In the genomic region with DNA sequence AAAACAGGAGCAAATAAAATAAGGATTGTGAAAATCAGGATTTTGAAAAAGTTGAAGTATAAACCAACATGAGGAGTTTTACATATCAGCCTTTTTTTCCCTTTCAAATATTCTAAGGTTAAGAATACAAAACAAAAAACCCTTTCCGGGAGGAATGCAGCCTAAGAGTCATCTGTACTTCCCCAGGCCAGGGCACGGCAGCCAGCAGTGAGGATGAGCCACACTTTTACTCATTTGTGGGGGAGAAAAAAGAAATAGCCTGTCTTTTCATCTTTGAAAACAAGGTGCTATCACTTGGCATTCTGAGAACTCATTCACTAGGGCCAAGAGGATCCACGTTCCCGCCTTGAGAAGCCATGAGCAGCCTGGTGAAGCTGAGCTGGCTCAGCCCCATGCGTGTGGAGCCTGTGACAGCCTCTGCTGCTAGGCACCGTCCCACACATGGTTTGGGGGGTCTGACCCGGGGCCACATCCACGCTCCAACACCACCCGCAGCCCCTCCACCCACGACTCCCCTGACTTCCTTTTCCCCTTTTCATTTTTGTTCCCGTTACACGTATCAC, we compare ENCODE assay signal across 23 cellular contexts. TPM values are rescaled to one million over a fixed set of nuclear protein-coding genes. Genes with fewer than 3 reads are reported as not detected.
A peak's percentile ranks its signal among the peaks of the same experiment; 100 is the strongest.
DNase-seq lines count a peak whose midpoint lies in the region; ATAC-seq and TF ChIP-seq lines count a peak whose summit lies in the region.
"Had no signal": no experiment of that assay in that cellular context is flagged by ENCODE, and none has a peak within 500 bp of the region (broad histone marks: within the 10 kb centered on the region; RNA-seq: fewer than 3 reads in every experiment).

No MANE protein-coding gene starts in this region.

- no peak overlapping the region for H2BK15ac ChIP-seq in mesendoderm (replicated peaks; ENCODE audit: low read depth)

- no peak overlapping the region for H2BK5ac ChIP-seq in mesendoderm (ENCODE audit: low read length)

- H3K36me3 ChIP-seq in smooth muscle cell (ENCODE audit: low read depth): no peaks in the 10 kb centered on the region
- no peaks in the 10 kb centered on the region for H3K36me3 ChIP-seq in mesendoderm (ENCODE audit: control insufficient read depth, insufficient read depth, low read length)
- H3K36me3 ChIP-seq in neural progenitor cell: no peaks in the 10 kb centered on the region

- no peak overlapping the region for H2BK120ac ChIP-seq in mesendoderm (ENCODE audit: low read depth, low read length)

- no peak for DNase-seq in activated T-cell treated with anti-CD3 and anti-CD28 coated beads, Interleukin-2, amount 50 U/mL, for 72 hours
- no peak for DNase-seq in activated T-cell treated with anti-CD3 and anti-CD28 coated beads, Interleukin-2, amount 50 U/mL, for 1 hour
- DNase-seq in RWPE1 (ENCODE audit: low spot score) (peak; percentile 25), fibroblast of mammary gland (ENCODE audit: low read depth) (peak; percentile 33), smooth muscle cell (lab: John Stamatoyannopoulos, UW; ENCODE audit: unreplicated experiment) (no peak), mesendoderm (no peak), neural progenitor cell (ENCODE audit: low spot score) (no peak)
- no peak for DNase-seq in activated CD4-positive, CD25-positive, alpha-beta regulatory T cell treated with anti-CD3 and anti-CD28 coated beads, Interleukin-2, amount 50 U/mL, for 72 hours
- DNase-seq: ACHN; activated CD4-positive, alpha-beta T cell treated with anti-CD3 and anti-CD28 coated beads for 4 hours; Caco-2; effector memory CD4-positive, alpha-beta T cell; HCEC 1CT; Karpas-422; mucosa of descending colon; NCI-H187 treated with DMSO at 0.1 percent for 48 hours; NCI-H69; spleen; stimulated activated naive CD8-positive, alpha-beta T cell treated with anti-CD3 and anti-CD28 coated beads, Interleukin-15, amount 100 ng/mL, for 72 hours; T-helper 2 cell had no signal

- H3K79me1 ChIP-seq in mesendoderm (ENCODE audit: low read length): no peaks in the 10 kb centered on the region

- H3K4me1 ChIP-seq in smooth muscle cell (ENCODE audit: low read depth) (peaks cover 4% of the 10 kb centered on the region), mesendoderm (ENCODE audit: control insufficient read depth, low read depth, low read length) (peaks cover 9% of the 10 kb centered on the region), neural progenitor cell (no peaks in the 10 kb centered on the region)
- H3K4me1 ChIP-seq: spleen had no signal

- POLR2A ChIA-PET in RWPE1 (lab: Yijun Ruan, JAX; ENCODE audit: low non-redundant PET): no interaction called here

- H4K20me1 ChIP-seq in smooth muscle cell (ENCODE audit: low read depth) (no peaks in the 10 kb centered on the region), neural progenitor cell (ENCODE audit: low read depth) (no peaks in the 10 kb centered on the region)

- H3K4me3 ChIP-seq in fibroblast of mammary gland (ENCODE audit: control insufficient read depth, low read depth, low read length) (no peak overlapping the region), smooth muscle cell (no peak overlapping the region), mesendoderm (ENCODE audit: low read length) (no peak overlapping the region), neural progenitor cell (no peak overlapping the region)
- H3K4me3 ChIP-seq: mucosa of descending colon, spleen had no signal

- H3K56ac ChIP-seq in mesendoderm (ENCODE audit: low read length): no peak overlapping the region

- no peaks in the 10 kb centered on the region for H3K9me3 Mint-ChIP-seq in activated T-cell treated with anti-CD3 and anti-CD28 coated beads, Interleukin-2, amount 50 U/mL, for 72 hours
- H3K9me3 Mint-ChIP-seq in neural progenitor cell: no peaks in the 10 kb centered on the region
- H3K9me3 Mint-ChIP-seq: activated T-helper 2 cell treated with anti-CD3 and anti-CD28 coated beads, Interferon-gamma antibody, Interleukin-2, Interleukin-4, amounts not matched to agents 10 μg/mL and 5 μg/mL and 100 μg/mL, durations not matched to agents 14 hours and 24 hours and 36 hours; brain; stimulated activated naive CD8-positive, alpha-beta T cell treated with anti-CD3 and anti-CD28 coated beads, Interleukin-15, amount 100 ng/mL, for 72 hours had no signal

- no peak overlapping the region for H3K18ac ChIP-seq in mesendoderm (ENCODE audit: low read length)

- no peak overlapping the region for H4K5ac ChIP-seq in mesendoderm (ENCODE audit: low read length)

- no peak overlapping the region for H4K8ac ChIP-seq in mesendoderm (ENCODE audit: low read depth, low read length)

- no peak overlapping the region for H3K9ac ChIP-seq in smooth muscle cell (ENCODE audit: low read depth)
- no peak overlapping the region for H3K9ac ChIP-seq in mesendoderm (ENCODE audit: low read length)
- no peak overlapping the region for H3K9ac ChIP-seq in neural progenitor cell

- H3K27ac Mint-ChIP-seq in activated T-cell treated with anti-CD3 and anti-CD28 coated beads, Interleukin-2, amount 50 U/mL, for 72 hours: peak overlapping the region; percentile 18
- H3K27ac Mint-ChIP-seq in neural progenitor cell: no peak overlapping the region
- H3K27ac Mint-ChIP-seq: activated T-helper 2 cell treated with anti-CD3 and anti-CD28 coated beads, Interferon-gamma antibody, Interleukin-2, Interleukin-4, amounts not matched to agents 10 μg/mL and 5 μg/mL and 100 μg/mL, durations not matched to agents 14 hours and 24 hours and 36 hours; brain had no signal

- H3K4me3 Mint-ChIP-seq in activated T-cell treated with anti-CD3 and anti-CD28 coated beads, Interleukin-2, amount 50 U/mL, for 72 hours: no peak overlapping the region
- H3K4me3 Mint-ChIP-seq in neural progenitor cell: no peak overlapping the region
- H3K4me3 Mint-ChIP-seq: brain; stimulated activated naive CD8-positive, alpha-beta T cell treated with anti-CD3 and anti-CD28 coated beads, Interleukin-15, amount 100 ng/mL, for 72 hours had no signal

- H3K36me3 Mint-ChIP-seq in activated T-cell treated with anti-CD3 and anti-CD28 coated beads, Interleukin-2, amount 50 U/mL, for 72 hours (ENCODE audit: insufficient read depth in 2 of 2): no peaks in the 10 kb centered on the region
- no peaks in the 10 kb centered on the region for H3K36me3 Mint-ChIP-seq in neural progenitor cell
- H3K36me3 Mint-ChIP-seq: brain had no signal

- peak overlapping the region; percentile 23 for H3K4me2 ChIP-seq in smooth muscle cell
- no peak overlapping the region for H3K4me2 ChIP-seq in mesendoderm (ENCODE audit: low read length)
- no peak overlapping the region for H3K4me2 ChIP-seq in neural progenitor cell

- H3K4ac ChIP-seq in mesendoderm (ENCODE audit: low read depth, low read length): no peak overlapping the region

- no peak overlapping the region for H2AK5ac ChIP-seq in mesendoderm (ENCODE audit: low read length)

- H3K23ac ChIP-seq in mesendoderm (ENCODE audit: low read length): no peak overlapping the region

- H3K27me3 ChIP-seq in smooth muscle cell (ENCODE audit: low read depth) (no peaks in the 10 kb centered on the region), mesendoderm (ENCODE audit: insufficient read depth, low read length, poor library complexity) (no peaks in the 10 kb centered on the region), neural progenitor cell (no peaks in the 10 kb centered on the region)
- H3K27me3 ChIP-seq: spleen had no signal

- H3K4me1 Mint-ChIP-seq in activated T-cell treated with anti-CD3 and anti-CD28 coated beads, Interleukin-2, amount 50 U/mL, for 72 hours (ENCODE audit: low read depth): peaks cover 10% of the 10 kb centered on the region
- peaks cover 10% of the 10 kb centered on the region for H3K4me1 Mint-ChIP-seq in neural progenitor cell
- H3K4me1 Mint-ChIP-seq: stimulated activated naive CD8-positive, alpha-beta T cell treated with anti-CD3 and anti-CD28 coated beads, Interleukin-15, amount 100 ng/mL, for 72 hours had no signal

- H2AFZ ChIP-seq in smooth muscle cell (ENCODE audit: low read depth) (no peak overlapping the region), neural progenitor cell (replicated peaks) (no peak overlapping the region)

- CTCF ChIA-PET in RWPE1 (lab: Yijun Ruan, JAX): interaction anchor here (1.3 kb wide), 1 partner anchor 323 kb away, joined by 4 read pairs; no protein-coding TSS in a partner anchor

- ATAC-seq in activated T-cell treated with anti-CD3 and anti-CD28 coated beads, Interleukin-2, amount 50 U/mL, for 72 hours (replicated peaks in 1 of 2): peak in 1 of 2 donors; percentile 13
- ATAC-seq: mucosa of descending colon; stimulated activated naive CD8-positive, alpha-beta T cell treated with anti-CD3 and anti-CD28 coated beads, Interleukin-15, amount 100 ng/mL, for 72 hours had no signal

- TF ChIP-seq CTCF in RWPE1 (conservative IDR thresholded peaks at IDR 0.05; ENCODE audit: low read depth) (no peak), fibroblast of mammary gland (conservative IDR thresholded peaks at IDR 0.05; ENCODE audit: control insufficient read depth, insufficient read depth, low read depth, low read length) (no peak), smooth muscle cell (IDR thresholded peaks at IDR 0.05; ENCODE audit: borderline replicate concordance, insufficient read depth, poor library complexity, severe bottlenecking) (no peak), neural progenitor cell (IDR thresholded peaks at IDR 0.05) (no peak)

- H3K9me3 ChIP-seq in smooth muscle cell (replicated peaks; ENCODE audit: low read depth): no peaks in the 10 kb centered on the region
- no peaks in the 10 kb centered on the region for H3K9me3 ChIP-seq in neural progenitor cell (ENCODE audit: low read depth)
- H3K9me3 ChIP-seq: Caco-2, mucosa of descending colon, spleen had no signal

- no peak overlapping the region for H3K27ac ChIP-seq in RWPE1
- peak overlapping the region; percentile 55 for H3K27ac ChIP-seq in smooth muscle cell (ENCODE audit: low read depth)
- no peak overlapping the region for H3K27ac ChIP-seq in mesendoderm (ENCODE audit: low read depth, low read length)
- H3K27ac ChIP-seq in neural progenitor cell: no peak overlapping the region
- H3K27ac ChIP-seq: spleen had no signal

- no peaks in the 10 kb centered on the region for H3F3A ChIP-seq in smooth muscle cell (ENCODE audit: low read depth)
- H3F3A ChIP-seq in neural progenitor cell (ENCODE audit: low read depth): no peaks in the 10 kb centered on the region

- H3K79me2 ChIP-seq in smooth muscle cell (ENCODE audit: low read depth): no peaks in the 10 kb centered on the region
- H3K79me2 ChIP-seq in mesendoderm (ENCODE audit: control insufficient read depth, insufficient read depth, low read length): no peaks in the 10 kb centered on the region
- no peaks in the 10 kb centered on the region for H3K79me2 ChIP-seq in neural progenitor cell (ENCODE audit: low read depth)

- 71% methylated on average over 12 of the region's 12 CpGs for WGBS in smooth muscle cell (ENCODE audit: low lambda C conversion rate)
- WGBS in mesendoderm (ENCODE audit: extremely low coverage, insufficient coverage, low lambda C conversion rate): no CpG with 5 or more reads among the region's 12 CpGs

- H3K27me3 Mint-ChIP-seq in activated T-cell treated with anti-CD3 and anti-CD28 coated beads, Interleukin-2, amount 50 U/mL, for 72 hours (ENCODE audit: low read depth): no peaks in the 10 kb centered on the region
- no peaks in the 10 kb centered on the region for H3K27me3 Mint-ChIP-seq in neural progenitor cell (ENCODE audit: insufficient read depth, low read depth)

RNA-seq across cellular contexts. Expression of a gene that starts 11.2 kb away (rescaled TPM):
- 1 to 10 TPM; 1.5 to 2.4 TPM for total RNA-seq in activated T-cell treated with anti-CD3 and anti-CD28 coated beads, Interleukin-2, amount 50 U/mL, for 72 hours
- total RNA-seq in smooth muscle cell (0.04 and 1.4 TPM in 2 replicates), neural progenitor cell (ENCODE audit: low replicate concordance) (0.22 TPM in 1 of 2 replicates, not detected in the other)
- polyA plus RNA-seq in smooth muscle cell: 1.5 and 1.6 TPM in 2 replicates
- polyA plus RNA-seq in mesendoderm (2013, experiment 1 of 2): 2.1 TPM
- 2.3 TPM for polyA plus RNA-seq in mesendoderm (2013, experiment 2 of 2)
- total RNA-seq: frontal cortex had no signal

Comparison
In these comparisons a context has a peak if more than half of its experiments do, and no peak if none do; other contexts are left out.
1. DNase-seq: peak in RWPE1 (single experiment) and fibroblast of mammary gland (single experiment); none in activated T-cell treated with anti-CD3 and anti-CD28 coated beads, Interleukin-2, amount 50 U/mL, for 72 hours (0 of 2), activated T-cell treated with anti-CD3 and anti-CD28 coated beads, Interleukin-2, amount 50 U/mL, for 1 hour (single experiment), smooth muscle cell (single experiment), mesendoderm (single experiment), neural progenitor cell (single experiment) and activated CD4-positive, CD25-positive, alpha-beta regulatory T cell treated with anti-CD3 and anti-CD28 coated beads, Interleukin-2, amount 50 U/mL, for 72 hours (single experiment).